ENCODE assay signal across 15 cellular contexts in the genomic region with DNA sequence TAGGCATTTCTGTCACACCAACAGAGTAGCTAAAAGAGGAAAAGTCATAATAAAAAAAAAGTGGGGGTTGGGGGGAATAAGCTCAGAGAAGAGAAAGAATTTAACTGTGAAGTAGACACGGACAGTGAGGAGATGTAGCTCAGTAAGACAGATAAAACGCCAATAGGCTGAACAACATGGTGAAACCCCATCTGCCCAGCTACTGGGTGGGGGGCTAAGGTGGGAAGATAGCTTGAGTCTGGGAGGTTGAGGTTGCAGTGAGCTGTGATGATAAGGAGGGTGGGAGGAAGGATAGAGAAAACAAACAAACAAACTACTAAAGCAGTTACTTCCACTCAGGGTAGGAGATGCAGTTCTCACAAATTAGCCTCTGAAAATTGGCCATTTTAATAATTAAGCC. TPM values are rescaled to one million over a fixed set of nuclear protein-coding genes. Genes with fewer than 3 reads are reported as not detected.
DNase-seq lines count a peak whose midpoint lies in the region; ATAC-seq and TF ChIP-seq lines count a peak whose summit lies in the region.
"Had no signal": no experiment of that assay in that cellular context is flagged by ENCODE, and none has a peak within 500 bp of the region (broad histone marks: within the 10 kb centered on the region; RNA-seq: fewer than 3 reads in every experiment).

No MANE protein-coding gene starts in this region.

- 90% methylated on average over 2 of the region's 2 CpGs for WGBS in SK-N-SH (ENCODE audit: low lambda C conversion rate)
- 50 to 69% methylated on average over 2 of the region's 2 CpGs for whole genome bisulfite sequencing in tibial nerve, 2 donors

- DNase-seq in GM23338 (ENCODE audit: low spot score): no peak
- DNase-seq in activated B cell treated with CpG ODN at 0.5 μM for 24 hours: no peak
- no peak for DNase-seq in glutamatergic neuron
- DNase-seq in SK-N-SH: no peak
- no peak for DNase-seq in DMS79 (lab: John Stamatoyannopoulos, UW)
- no peak for DNase-seq in tibial nerve (ENCODE audit: low spot score in 2 of 2)
- DNase-seq: CD8-positive, alpha-beta T cell; COR-L47; DMS153; DND-41; GM23248; H7; IMR-90 had no signal

- H3K27ac Mint-ChIP-seq in GM23338 (no peak overlapping the region; the same call in 1 of the 2 replicates), activated B cell treated with CpG ODN at 0.5 μM for 24 hours (peak overlapping the region; percentile 2), glutamatergic neuron (ENCODE audit: unreplicated experiment) (no peak overlapping the region)
- H3K27ac Mint-ChIP-seq: CD14-positive monocyte; CD8-positive, alpha-beta T cell had no signal

- no peak overlapping the region for H3K4me3 Mint-ChIP-seq in GM23338
- H3K4me3 Mint-ChIP-seq in activated B cell treated with CpG ODN at 0.5 μM for 24 hours: no peak overlapping the region
- peak overlapping the region; percentile 52 for H3K4me3 Mint-ChIP-seq in glutamatergic neuron (ENCODE audit: unreplicated experiment)
- H3K4me3 Mint-ChIP-seq: CD14-positive monocyte; CD8-positive, alpha-beta T cell had no signal

- no peak overlapping the region for H3K9ac ChIP-seq in SK-N-SH
- H3K9ac ChIP-seq: GM23248 had no signal

- TF ChIP-seq CTCF in GM23338 (conservative IDR thresholded peaks at IDR 0.05; ENCODE audit: low read depth in 2 of 2) (no peak), activated B cell treated with CpG ODN at 0.5 μM for 24 hours (IDR thresholded peaks at IDR 0.05) (no peak), glutamatergic neuron (IDR thresholded peaks at IDR 0.05; ENCODE audit: partially characterized antibody, unreplicated experiment) (no peak), SK-N-SH (IDR thresholded peaks at IDR 0.05) (no peak), tibial nerve (IDR thresholded peaks at IDR 0.05) (no peak)

- no peak overlapping the region for H3K4me2 ChIP-seq in GM23338
- H3K4me2 ChIP-seq in SK-N-SH: no peak overlapping the region
- H3K4me2 ChIP-seq: A549 had no signal

- no peak for TF ChIP-seq POLR2A in tibial nerve (IDR thresholded peaks at IDR 0.05)

- H2AFZ ChIP-seq in GM23338 (no peak overlapping the region), SK-N-SH (ENCODE audit: low read depth) (no peak overlapping the region)
- H2AFZ ChIP-seq: GM23248 had no signal

- H3K27me3 Mint-ChIP-seq in GM23338 (ENCODE audit: insufficient read depth, low read depth, poor library complexity) (peaks cover 6% of the 10 kb centered on the region), activated B cell treated with CpG ODN at 0.5 μM for 24 hours (no peaks in the 10 kb centered on the region), glutamatergic neuron (ENCODE audit: unreplicated experiment) (peaks cover 1% of the 10 kb centered on the region)

- H4K20me1 ChIP-seq in GM23338 (replicated peaks; ENCODE audit: insufficient read depth) (no peaks in the 10 kb centered on the region; the same call in 1 of the 2 replicates), SK-N-SH (ENCODE audit: insufficient read depth) (peaks cover 13% of the 10 kb centered on the region)

- H3K4me1 Mint-ChIP-seq in GM23338: peaks cover 4% of the 10 kb centered on the region; the same call in 2 of the 3 replicates
- peaks cover 52% of the 10 kb centered on the region for H3K4me1 Mint-ChIP-seq in activated B cell treated with CpG ODN at 0.5 μM for 24 hours
- peaks cover 7% of the 10 kb centered on the region for H3K4me1 Mint-ChIP-seq in glutamatergic neuron (ENCODE audit: low read depth, unreplicated experiment)

- POLR2A ChIA-PET in activated B cell treated with CpG ODN at 0.5 μM for 24 hours (lab: Charles Lee) (interaction anchor here (0.6 kb wide), 1 partner anchor 339 kb away, joined by 3 read pairs; no protein-coding TSS in a partner anchor), SK-N-SH (lab: Yijun Ruan, JAX) (no interaction called here)

- TF ChIP-seq EP300 in SK-N-SH (IDR thresholded peaks at IDR 0.05; ENCODE audit: borderline replicate concordance in 1 of 2, low read depth in 1 of 2, low read length in 1 of 2): no peak
- TF ChIP-seq EP300 in tibial nerve (IDR thresholded peaks at IDR 0.05): no peak

- H3K4me1 ChIP-seq in GM23338 (ENCODE audit: insufficient read depth) (peaks cover 5% of the 10 kb centered on the region; the same call in 1 of the 2 replicates), SK-N-SH (ENCODE audit: control insufficient read depth in 1 of 2, insufficient read depth in 2 of 2, low read depth in 1 of 2, low read length in 1 of 2) (no peaks in the 10 kb centered on the region), tibial nerve (peaks cover 0 to 10% (median 0%) of the 10 kb centered on the region in 4 donors)

- intact Hi-C loops in activated B cell treated with CpG ODN at 0.5 μM for 24 hours (cut with micrococcal nuclease): no loop called here

- TF ChIP-seq RAD21 in SK-N-SH (IDR thresholded peaks at IDR 0.05; ENCODE audit: low read length): no peak

- H3K36me3 Mint-ChIP-seq in GM23338 (ENCODE audit: low read depth): no peaks in the 10 kb centered on the region
- peaks cover 6% of the 10 kb centered on the region for H3K36me3 Mint-ChIP-seq in activated B cell treated with CpG ODN at 0.5 μM for 24 hours (ENCODE audit: low read depth)
- no peaks in the 10 kb centered on the region for H3K36me3 Mint-ChIP-seq in glutamatergic neuron (ENCODE audit: unreplicated experiment)

- peaks cover 75% of the 10 kb centered on the region for H3K79me2 ChIP-seq in GM23338 (replicated peaks; ENCODE audit: insufficient read depth)
- peaks cover 73% of the 10 kb centered on the region for H3K79me2 ChIP-seq in SK-N-SH (ENCODE audit: insufficient read depth)

- H3K36me3 ChIP-seq in GM23338 (ENCODE audit: insufficient read depth) (no peaks in the 10 kb centered on the region), SK-N-SH (replicated peaks in 1 of 2; ENCODE audit: control insufficient read depth in 1 of 2, insufficient read depth in 2 of 2, low read length in 1 of 2) (no peaks in the 10 kb centered on the region), tibial nerve (peaks cover 0 to 2% (median 0%) of the 10 kb centered on the region in 3 donors)

- no peaks in the 10 kb centered on the region for H3K9me2 ChIP-seq in GM23338 (ENCODE audit: insufficient read depth)
- no peaks in the 10 kb centered on the region for H3K9me2 ChIP-seq in SK-N-SH

- H3K4me3 ChIP-seq in GM23338: no peak overlapping the region
- no peak overlapping the region for H3K4me3 ChIP-seq in SK-N-SH (ENCODE audit: low read depth in 2 of 2, low read length in 1 of 2)
- no peak overlapping the region for H3K4me3 ChIP-seq in tibial nerve
- H3K4me3 ChIP-seq: A549, GM23248 had no signal

- ATAC-seq in GM23338 (no peak), activated B cell treated with CpG ODN at 0.5 μM for 24 hours (ENCODE audit: low read depth) (no peak)
- ATAC-seq: A549; CD8-positive, alpha-beta T cell had no signal

- CTCF ChIA-PET in activated B cell treated with CpG ODN at 0.5 μM for 24 hours (lab: Charles Lee): interaction anchor here (0.7 kb wide), 1 partner anchor 78 kb away, joined by 3 read pairs; no protein-coding TSS in a partner anchor
- CTCF ChIA-PET in SK-N-SH (lab: Yijun Ruan, JAX): interaction anchor here (2.0 kb wide), 1 partner anchor 31 kb away, joined by 9 read pairs; no protein-coding TSS in a partner anchor

- H3K27me3 ChIP-seq in GM23338 (ENCODE audit: insufficient read depth): no peaks in the 10 kb centered on the region
- no peaks in the 10 kb centered on the region for H3K27me3 ChIP-seq in SK-N-SH (ENCODE audit: insufficient read depth)
- H3K27me3 ChIP-seq in tibial nerve: no peaks in the 10 kb centered on the region

- H3K9me3 Mint-ChIP-seq in GM23338 (no peaks in the 10 kb centered on the region), activated B cell treated with CpG ODN at 0.5 μM for 24 hours (no peaks in the 10 kb centered on the region), glutamatergic neuron (ENCODE audit: unreplicated experiment) (peaks cover 1% of the 10 kb centered on the region)
- H3K9me3 Mint-ChIP-seq: CD8-positive, alpha-beta T cell had no signal

- H3K27ac ChIP-seq in GM23338 (ENCODE audit: low read depth) (peak overlapping the region; percentile 16), SK-N-SH (ENCODE audit: low read depth in 2 of 2, low read length in 1 of 2) (no peak overlapping the region), tibial nerve (no peak overlapping the region)
- H3K27ac ChIP-seq: A549, GM23248 had no signal

- H3K9me3 ChIP-seq in SK-N-SH (no peaks in the 10 kb centered on the region), tibial nerve (no peaks in the 10 kb centered on the region)
- H3K9me3 ChIP-seq: A549 had no signal

- H3F3A ChIP-seq in GM23338 (replicated peaks; ENCODE audit: low read depth) (no peaks in the 10 kb centered on the region), SK-N-SH (replicated peaks; ENCODE audit: insufficient read depth) (no peaks in the 10 kb centered on the region)

TF ChIP-seq in SK-N-SH, 30 proteins besides CTCF, POLR2A, EP300 and RAD21 (continues in another document):
- TF ChIP-seq, protein P1, sequence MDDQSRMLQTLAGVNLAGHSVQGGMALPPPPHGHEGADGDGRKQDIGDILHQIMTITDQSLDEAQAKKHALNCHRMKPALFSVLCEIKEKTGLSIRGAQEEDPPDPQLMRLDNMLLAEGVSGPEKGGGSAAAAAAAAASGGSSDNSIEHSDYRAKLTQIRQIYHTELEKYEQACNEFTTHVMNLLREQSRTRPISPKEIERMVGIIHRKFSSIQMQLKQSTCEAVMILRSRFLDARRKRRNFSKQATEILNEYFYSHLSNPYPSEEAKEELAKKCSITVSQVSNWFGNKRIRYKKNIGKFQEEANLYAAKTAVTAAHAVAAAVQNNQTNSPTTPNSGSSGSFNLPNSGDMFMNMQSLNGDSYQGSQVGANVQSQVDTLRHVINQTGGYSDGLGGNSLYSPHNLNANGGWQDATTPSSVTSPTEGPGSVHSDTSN (IDR thresholded peaks at IDR 0.05): no peak

RNA-seq across cellular contexts. Expression of gene HECTD4, which starts 25.0 kb away (rescaled TPM):
- 29.9 and 36.9 TPM in 2 replicates for total RNA-seq in GM23338 (2014; rRNA removed; shearing (Covaris generic))
- 21.7 and 25.7 TPM in 2 replicates for polyA plus RNA-seq in GM23338 (2016; fragmentation: Nextera tagmentation; extraction: Ambion mirVana)
- 76.3 and 98.8 TPM in 2 replicates for total RNA-seq in activated B cell treated with CpG ODN at 0.5 μM for 24 hours
- 261 TPM for total RNA-seq in glutamatergic neuron (ENCODE audit: unreplicated experiment)
- polyA plus RNA-seq in SK-N-SH (2012; rRNA removed): 9.3 and 14.6 TPM in 2 replicates
- 6.3 and 7.8 TPM in 2 replicates for polyA plus RNA-seq in SK-N-SH (2012; cell fraction: cytosol; rRNA removed)
- 62.9 and 77.2 TPM in 2 replicates for polyA plus RNA-seq in SK-N-SH (2012; cell fraction: nucleus; rRNA removed)
- total RNA-seq in tibial nerve: 10 to 100 TPM; 43.0 to 70.5 (median 58.5) TPM

RNA-seq across cellular contexts. Expression of gene RPL6, which starts 52.2 kb away (rescaled TPM):
- 1,413 and 1,678 TPM in 2 replicates for total RNA-seq in GM23338 (2014; rRNA removed; shearing (Covaris generic))
- 1,712 and 1,715 TPM in 2 replicates for polyA plus RNA-seq in GM23338 (2016; fragmentation: Nextera tagmentation; extraction: Ambion mirVana)
- total RNA-seq in activated B cell treated with CpG ODN at 0.5 μM for 24 hours: 2,197 and 2,546 TPM in 2 replicates
- total RNA-seq in glutamatergic neuron (ENCODE audit: unreplicated experiment): 967 TPM
- 2,073 and 2,479 TPM in 2 replicates for polyA plus RNA-seq in SK-N-SH (2012; rRNA removed)
- 2,881 and 3,723 TPM in 2 replicates for polyA plus RNA-seq in SK-N-SH (2012; cell fraction: cytosol; rRNA removed)
- polyA plus RNA-seq in SK-N-SH (2012; cell fraction: nucleus; rRNA removed): 553 and 707 TPM in 2 replicates
- 1,000 to 10,000 TPM in 3 of 4 donors, 100 to 1,000 TPM in 1; 947 to 1,473 (median 1,061) TPM for total RNA-seq in tibial nerve
